In genomic region chr12:108567974-108568652, GRCh38 we compare ENCODE assay signal across 1 cellular context.
TF ChIP-seq lines count a peak whose summit lies in the region.

No MANE protein-coding gene starts in this region.

TF ChIP-seq in GM23338, 12 proteins besides CTCF, POLR2A, EP300 and RAD21 (continued from another document):
- no peak for TF ChIP-seq ZNF462 (CRISPR knock-in tag; IDR thresholded peaks at IDR 0.05)
- TF ChIP-seq ZNF331 (CRISPR knock-in tag; IDR thresholded peaks at IDR 0.05; ENCODE audit: low read depth) = no peak
